In the genomic region with DNA sequence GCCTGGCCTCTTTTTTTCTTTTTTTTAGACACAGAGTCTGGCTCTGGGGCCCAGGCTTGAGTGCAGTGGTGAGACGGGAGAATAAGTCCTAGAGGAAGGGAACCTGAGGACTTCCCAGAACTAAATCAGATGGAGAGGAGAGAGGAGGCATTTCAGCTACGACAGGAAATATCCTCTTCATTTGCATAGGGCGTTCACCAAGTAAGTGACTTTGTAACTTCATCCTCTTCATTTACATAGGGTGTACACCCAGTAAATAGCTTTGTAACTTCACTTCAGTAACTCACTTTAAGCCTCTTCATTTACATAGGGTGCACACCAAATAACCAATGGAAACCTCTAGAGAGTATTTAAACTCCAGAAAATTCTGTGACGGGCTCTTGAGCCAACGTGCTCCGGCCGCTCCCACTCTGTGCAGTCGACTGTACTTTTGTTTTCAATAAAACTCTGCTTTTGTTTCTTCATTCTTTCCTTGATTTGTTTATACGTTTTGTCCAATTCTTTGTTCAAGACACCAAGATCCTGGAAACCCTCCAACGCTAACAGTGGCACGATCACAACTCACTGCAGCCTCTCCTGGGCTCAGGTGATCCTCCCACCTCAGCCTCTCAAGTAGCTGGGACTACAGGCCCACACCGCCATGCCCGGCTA, we compare ENCODE assay signal across 1 cellular context.
TF ChIP-seq lines count a peak whose summit lies in the region.

No MANE protein-coding gene starts in this region.

TF ChIP-seq in K562, 482 proteins besides CTCF, POLR2A, EP300 and RAD21 (continued from another document and continues in another):
- TF ChIP-seq, protein P1, sequence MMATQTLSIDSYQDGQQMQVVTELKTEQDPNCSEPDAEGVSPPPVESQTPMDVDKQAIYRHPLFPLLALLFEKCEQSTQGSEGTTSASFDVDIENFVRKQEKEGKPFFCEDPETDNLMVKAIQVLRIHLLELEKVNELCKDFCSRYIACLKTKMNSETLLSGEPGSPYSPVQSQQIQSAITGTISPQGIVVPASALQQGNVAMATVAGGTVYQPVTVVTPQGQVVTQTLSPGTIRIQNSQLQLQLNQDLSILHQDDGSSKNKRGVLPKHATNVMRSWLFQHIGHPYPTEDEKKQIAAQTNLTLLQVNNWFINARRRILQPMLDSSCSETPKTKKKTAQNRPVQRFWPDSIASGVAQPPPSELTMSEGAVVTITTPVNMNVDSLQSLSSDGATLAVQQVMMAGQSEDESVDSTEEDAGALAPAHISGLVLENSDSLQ (IDR thresholded peaks at IDR 0.05) = 0 out of 2 replicates have a peak, but pooled peaks have one; percentile 20
- TF ChIP-seq PRPF4 (IDR thresholded peaks at IDR 0.05; ENCODE audit: insufficient read depth, low read depth, low read length, poor library complexity, severe bottlenecking) (no peak), ZNF224 (CRISPR knock-in tag; IDR thresholded peaks at IDR 0.05) (no peak), TSC22D4 (tag; IDR thresholded peaks at IDR 0.05) (no peak), L3MBTL2 (IDR thresholded peaks at IDR 0.05) (0 out of 2 replicates have a peak, but pooled peaks have one; percentile 34), FOXJ3 (CRISPR knock-in tag; IDR thresholded peaks at IDR 0.05) (no peak), RBFOX2 (IDR thresholded peaks at IDR 0.05; ENCODE audit: low read depth, low read length) (no peak), FOSL1 (tag; conservative IDR thresholded peaks at IDR 0.05) (no peak), ZNF24 (IDR thresholded peaks at IDR 0.05) (0 out of 2 replicates have a peak, but pooled peaks have one; percentile 31), NR4A1 (CRISPR knock-in tag; IDR thresholded peaks at IDR 0.05) (no peak), NR4A1 (tag; IDR thresholded peaks at IDR 0.05) (no peak), RB1 (IDR thresholded peaks at IDR 0.05; ENCODE audit: low read depth) (no peak), SOX6 (IDR thresholded peaks at IDR 0.05) (no peak), STAT5B (CRISPR knock-in tag; IDR thresholded peaks at IDR 0.05) (no peak), RBM25 (IDR thresholded peaks at IDR 0.05; ENCODE audit: low read depth, low read length, severe bottlenecking) (no peak), DNMT1 (IDR thresholded peaks at IDR 0.05) (no peak), MCM3 (IDR thresholded peaks at IDR 0.05) (no peak), SAP30 (IDR thresholded peaks at IDR 0.05; ENCODE audit: borderline replicate concordance, insufficient read depth, low read depth, low read length, poor library complexity, severe bottlenecking) (no peak), MCM7 (IDR thresholded peaks at IDR 0.05) (no peak), NCOA1 (IDR thresholded peaks at IDR 0.05; ENCODE audit: low read depth) (no peak), MBD2 (IDR thresholded peaks at IDR 0.05; ENCODE audit: borderline replicate concordance, low read depth) (no peak), KAT8 (IDR thresholded peaks at IDR 0.05; ENCODE audit: low read depth) (no peak), SMARCC2 (IDR thresholded peaks at IDR 0.05; ENCODE audit: low read depth) (no peak), GATAD2A (IDR thresholded peaks at IDR 0.05) (no peak), ATF7 (IDR thresholded peaks at IDR 0.05) (peak; percentile 22; the same call in 1 of the 2 replicates), TAF1 (IDR thresholded peaks at IDR 0.05; ENCODE audit: control insufficient read depth, extremely low read depth, insufficient read depth, low read length, severe bottlenecking) (no peak), POU5F1 (IDR thresholded peaks at IDR 0.05; ENCODE audit: borderline replicate concordance, low read depth, low read length, partially characterized antibody) (no peak), DPF2 (IDR thresholded peaks at IDR 0.05) (no peak), FOXJ2 (tag; IDR thresholded peaks at IDR 0.05) (no peak), ZNF124 (CRISPR knock-in tag; IDR thresholded peaks at IDR 0.05) (no peak), NCOA2 (IDR thresholded peaks at IDR 0.05; ENCODE audit: partially characterized antibody in 2 of 2) (no peak), EHMT2 (IDR thresholded peaks at IDR 0.05) (no peak), RBM17 (IDR thresholded peaks at IDR 0.05; ENCODE audit: borderline replicate concordance, low read depth, low read length) (no peak), HNRNPLL (IDR thresholded peaks at IDR 0.05; ENCODE audit: low read depth, low read length, poor library complexity, severe bottlenecking) (no peak), CXXC5 (CRISPR knock-in tag; IDR thresholded peaks at IDR 0.05) (no peak)
- TF ChIP-seq, protein P2, sequence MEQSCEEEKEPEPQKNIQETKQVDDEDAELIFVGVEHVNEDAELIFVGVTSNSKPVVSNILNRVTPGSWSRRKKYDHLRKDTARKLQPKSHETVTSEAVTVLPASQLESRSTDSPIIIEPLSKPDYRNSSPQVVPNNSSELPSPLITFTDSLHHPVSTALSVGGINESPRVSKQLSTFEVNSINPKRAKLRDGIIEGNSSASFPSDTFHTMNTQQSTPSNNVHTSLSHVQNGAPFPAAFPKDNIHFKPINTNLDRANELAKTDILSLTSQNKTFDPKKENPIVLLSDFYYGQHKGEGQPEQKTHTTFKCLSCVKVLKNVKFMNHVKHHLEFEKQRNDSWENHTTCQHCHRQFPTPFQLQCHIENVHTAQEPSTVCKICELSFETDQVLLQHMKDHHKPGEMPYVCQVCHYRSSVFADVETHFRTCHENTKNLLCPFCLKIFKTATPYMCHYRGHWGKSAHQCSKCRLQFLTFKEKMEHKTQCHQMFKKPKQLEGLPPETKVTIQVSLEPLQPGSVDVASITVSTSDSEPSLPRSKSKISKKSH (CRISPR knock-in tag; IDR thresholded peaks at IDR 0.05) = no peak
- TF ChIP-seq, protein P3, sequence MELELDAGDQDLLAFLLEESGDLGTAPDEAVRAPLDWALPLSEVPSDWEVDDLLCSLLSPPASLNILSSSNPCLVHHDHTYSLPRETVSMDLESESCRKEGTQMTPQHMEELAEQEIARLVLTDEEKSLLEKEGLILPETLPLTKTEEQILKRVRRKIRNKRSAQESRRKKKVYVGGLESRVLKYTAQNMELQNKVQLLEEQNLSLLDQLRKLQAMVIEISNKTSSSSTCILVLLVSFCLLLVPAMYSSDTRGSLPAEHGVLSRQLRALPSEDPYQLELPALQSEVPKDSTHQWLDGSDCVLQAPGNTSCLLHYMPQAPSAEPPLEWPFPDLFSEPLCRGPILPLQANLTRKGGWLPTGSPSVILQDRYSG (tag; conservative IDR thresholded peaks at IDR 0.05; ENCODE audit: low read depth) = no peak
- TF ChIP-seq, protein P4, sequence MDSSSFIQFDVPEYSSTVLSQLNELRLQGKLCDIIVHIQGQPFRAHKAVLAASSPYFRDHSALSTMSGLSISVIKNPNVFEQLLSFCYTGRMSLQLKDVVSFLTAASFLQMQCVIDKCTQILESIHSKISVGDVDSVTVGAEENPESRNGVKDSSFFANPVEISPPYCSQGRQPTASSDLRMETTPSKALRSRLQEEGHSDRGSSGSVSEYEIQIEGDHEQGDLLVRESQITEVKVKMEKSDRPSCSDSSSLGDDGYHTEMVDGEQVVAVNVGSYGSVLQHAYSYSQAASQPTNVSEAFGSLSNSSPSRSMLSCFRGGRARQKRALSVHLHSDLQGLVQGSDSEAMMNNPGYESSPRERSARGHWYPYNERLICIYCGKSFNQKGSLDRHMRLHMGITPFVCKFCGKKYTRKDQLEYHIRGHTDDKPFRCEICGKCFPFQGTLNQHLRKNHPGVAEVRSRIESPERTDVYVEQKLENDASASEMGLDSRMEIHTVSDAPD (CRISPR knock-in tag; IDR thresholded peaks at IDR 0.05) = no peak
- TF ChIP-seq, protein P5, sequence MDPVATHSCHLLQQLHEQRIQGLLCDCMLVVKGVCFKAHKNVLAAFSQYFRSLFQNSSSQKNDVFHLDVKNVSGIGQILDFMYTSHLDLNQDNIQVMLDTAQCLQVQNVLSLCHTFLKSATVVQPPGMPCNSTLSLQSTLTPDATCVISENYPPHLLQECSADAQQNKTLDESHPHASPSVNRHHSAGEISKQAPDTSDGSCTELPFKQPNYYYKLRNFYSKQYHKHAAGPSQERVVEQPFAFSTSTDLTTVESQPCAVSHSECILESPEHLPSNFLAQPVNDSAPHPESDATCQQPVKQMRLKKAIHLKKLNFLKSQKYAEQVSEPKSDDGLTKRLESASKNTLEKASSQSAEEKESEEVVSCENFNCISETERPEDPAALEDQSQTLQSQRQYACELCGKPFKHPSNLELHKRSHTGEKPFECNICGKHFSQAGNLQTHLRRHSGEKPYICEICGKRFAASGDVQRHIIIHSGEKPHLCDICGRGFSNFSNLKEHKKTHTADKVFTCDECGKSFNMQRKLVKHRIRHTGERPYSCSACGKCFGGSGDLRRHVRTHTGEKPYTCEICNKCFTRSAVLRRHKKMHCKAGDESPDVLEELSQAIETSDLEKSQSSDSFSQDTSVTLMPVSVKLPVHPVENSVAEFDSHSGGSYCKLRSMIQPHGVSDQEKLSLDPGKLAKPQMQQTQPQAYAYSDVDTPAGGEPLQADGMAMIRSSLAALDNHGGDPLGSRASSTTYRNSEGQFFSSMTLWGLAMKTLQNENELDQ (CRISPR knock-in tag; IDR thresholded peaks at IDR 0.05; ENCODE audit: borderline replicate concordance) = no peak
- TF ChIP-seq, protein P6, sequence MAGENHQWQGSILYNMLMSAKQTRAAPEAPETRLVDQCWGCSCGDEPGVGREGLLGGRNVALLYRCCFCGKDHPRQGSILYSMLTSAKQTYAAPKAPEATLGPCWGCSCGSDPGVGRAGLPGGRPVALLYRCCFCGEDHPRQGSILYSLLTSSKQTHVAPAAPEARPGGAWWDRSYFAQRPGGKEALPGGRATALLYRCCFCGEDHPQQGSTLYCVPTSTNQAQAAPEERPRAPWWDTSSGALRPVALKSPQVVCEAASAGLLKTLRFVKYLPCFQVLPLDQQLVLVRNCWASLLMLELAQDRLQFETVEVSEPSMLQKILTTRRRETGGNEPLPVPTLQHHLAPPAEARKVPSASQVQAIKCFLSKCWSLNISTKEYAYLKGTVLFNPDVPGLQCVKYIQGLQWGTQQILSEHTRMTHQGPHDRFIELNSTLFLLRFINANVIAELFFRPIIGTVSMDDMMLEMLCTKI (IDR thresholded peaks at IDR 0.05; ENCODE audit: partially characterized antibody) = no peak
- TF ChIP-seq, protein P7, sequence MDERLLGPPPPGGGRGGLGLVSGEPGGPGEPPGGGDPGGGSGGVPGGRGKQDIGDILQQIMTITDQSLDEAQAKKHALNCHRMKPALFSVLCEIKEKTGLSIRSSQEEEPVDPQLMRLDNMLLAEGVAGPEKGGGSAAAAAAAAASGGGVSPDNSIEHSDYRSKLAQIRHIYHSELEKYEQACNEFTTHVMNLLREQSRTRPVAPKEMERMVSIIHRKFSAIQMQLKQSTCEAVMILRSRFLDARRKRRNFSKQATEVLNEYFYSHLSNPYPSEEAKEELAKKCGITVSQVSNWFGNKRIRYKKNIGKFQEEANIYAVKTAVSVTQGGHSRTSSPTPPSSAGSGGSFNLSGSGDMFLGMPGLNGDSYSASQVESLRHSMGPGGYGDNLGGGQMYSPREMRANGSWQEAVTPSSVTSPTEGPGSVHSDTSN (CRISPR knock-in tag; IDR thresholded peaks at IDR 0.05; ENCODE audit: low read depth) = no peak
- TF ChIP-seq, protein P7 (tag; conservative IDR thresholded peaks at IDR 0.05; ENCODE audit: low read depth) = no peak
- TF ChIP-seq, protein P8, sequence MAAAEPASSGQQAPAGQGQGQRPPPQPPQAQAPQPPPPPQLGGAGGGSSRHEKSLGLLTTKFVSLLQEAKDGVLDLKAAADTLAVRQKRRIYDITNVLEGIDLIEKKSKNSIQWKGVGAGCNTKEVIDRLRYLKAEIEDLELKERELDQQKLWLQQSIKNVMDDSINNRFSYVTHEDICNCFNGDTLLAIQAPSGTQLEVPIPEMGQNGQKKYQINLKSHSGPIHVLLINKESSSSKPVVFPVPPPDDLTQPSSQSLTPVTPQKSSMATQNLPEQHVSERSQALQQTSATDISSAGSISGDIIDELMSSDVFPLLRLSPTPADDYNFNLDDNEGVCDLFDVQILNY (CRISPR knock-in tag; IDR thresholded peaks at IDR 0.05) = no peak
- TF ChIP-seq, protein P9, sequence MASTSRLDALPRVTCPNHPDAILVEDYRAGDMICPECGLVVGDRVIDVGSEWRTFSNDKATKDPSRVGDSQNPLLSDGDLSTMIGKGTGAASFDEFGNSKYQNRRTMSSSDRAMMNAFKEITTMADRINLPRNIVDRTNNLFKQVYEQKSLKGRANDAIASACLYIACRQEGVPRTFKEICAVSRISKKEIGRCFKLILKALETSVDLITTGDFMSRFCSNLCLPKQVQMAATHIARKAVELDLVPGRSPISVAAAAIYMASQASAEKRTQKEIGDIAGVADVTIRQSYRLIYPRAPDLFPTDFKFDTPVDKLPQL (IDR thresholded peaks at IDR 0.05; ENCODE audit: extremely low read depth, insufficient read length) = no peak
- TF ChIP-seq, protein P10, sequence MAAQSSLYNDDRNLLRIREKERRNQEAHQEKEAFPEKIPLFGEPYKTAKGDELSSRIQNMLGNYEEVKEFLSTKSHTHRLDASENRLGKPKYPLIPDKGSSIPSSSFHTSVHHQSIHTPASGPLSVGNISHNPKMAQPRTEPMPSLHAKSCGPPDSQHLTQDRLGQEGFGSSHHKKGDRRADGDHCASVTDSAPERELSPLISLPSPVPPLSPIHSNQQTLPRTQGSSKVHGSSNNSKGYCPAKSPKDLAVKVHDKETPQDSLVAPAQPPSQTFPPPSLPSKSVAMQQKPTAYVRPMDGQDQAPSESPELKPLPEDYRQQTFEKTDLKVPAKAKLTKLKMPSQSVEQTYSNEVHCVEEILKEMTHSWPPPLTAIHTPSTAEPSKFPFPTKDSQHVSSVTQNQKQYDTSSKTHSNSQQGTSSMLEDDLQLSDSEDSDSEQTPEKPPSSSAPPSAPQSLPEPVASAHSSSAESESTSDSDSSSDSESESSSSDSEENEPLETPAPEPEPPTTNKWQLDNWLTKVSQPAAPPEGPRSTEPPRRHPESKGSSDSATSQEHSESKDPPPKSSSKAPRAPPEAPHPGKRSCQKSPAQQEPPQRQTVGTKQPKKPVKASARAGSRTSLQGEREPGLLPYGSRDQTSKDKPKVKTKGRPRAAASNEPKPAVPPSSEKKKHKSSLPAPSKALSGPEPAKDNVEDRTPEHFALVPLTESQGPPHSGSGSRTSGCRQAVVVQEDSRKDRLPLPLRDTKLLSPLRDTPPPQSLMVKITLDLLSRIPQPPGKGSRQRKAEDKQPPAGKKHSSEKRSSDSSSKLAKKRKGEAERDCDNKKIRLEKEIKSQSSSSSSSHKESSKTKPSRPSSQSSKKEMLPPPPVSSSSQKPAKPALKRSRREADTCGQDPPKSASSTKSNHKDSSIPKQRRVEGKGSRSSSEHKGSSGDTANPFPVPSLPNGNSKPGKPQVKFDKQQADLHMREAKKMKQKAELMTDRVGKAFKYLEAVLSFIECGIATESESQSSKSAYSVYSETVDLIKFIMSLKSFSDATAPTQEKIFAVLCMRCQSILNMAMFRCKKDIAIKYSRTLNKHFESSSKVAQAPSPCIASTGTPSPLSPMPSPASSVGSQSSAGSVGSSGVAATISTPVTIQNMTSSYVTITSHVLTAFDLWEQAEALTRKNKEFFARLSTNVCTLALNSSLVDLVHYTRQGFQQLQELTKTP (IDR thresholded peaks at IDR 0.05; ENCODE audit: low read depth in 1 of 2, partially characterized antibody in 2 of 2) = no peak
